Comparison of ENCODE assay signal across 8 cellular contexts in genomic region chr2:112626604-112627059, GRCh38. TPM values are rescaled to one million over a fixed set of nuclear protein-coding genes. Genes with fewer than 3 reads are reported as not detected.
DNase-seq lines count a peak whose midpoint lies in the region; ATAC-seq, FAIRE-seq and TF ChIP-seq lines count a peak whose summit lies in the region.

No MANE protein-coding gene starts in this region.

- H3K9me3 Mint-ChIP-seq in activated naive CD4-positive, alpha-beta T cell treated with anti-CD3 and anti-CD28 coated beads, Interleukin-2, amount 50 U/mL, for 72 hours = no peaks in the 10 kb centered on the region

- no peaks in the 10 kb centered on the region for H3K36me3 Mint-ChIP-seq in activated naive CD4-positive, alpha-beta T cell treated with anti-CD3 and anti-CD28 coated beads, Interleukin-2, amount 50 U/mL, for 72 hours

- peak overlapping the region; percentile 47 for H3K4me3 ChIP-seq in Jurkat, Clone E6-1 (ENCODE audit: low read length)

- TF ChIP-seq CTCF in GM12801 (IDR thresholded peaks at IDR 0.05; ENCODE audit: extremely low read depth, insufficient read length) = peak; percentile 55

- no peak for FAIRE-seq in urothelium cell line (lab: Jason Lieb, UNC)

- peak; percentile 60 for DNase-seq in Jurkat, Clone E6-1 (ENCODE audit: low read depth, low spot score)
- peak; percentile 74 for DNase-seq in SK-MEL-5 (ENCODE audit: low read depth, low spot score)
- DNase-seq in activated naive CD4-positive, alpha-beta T cell treated with anti-CD3 and anti-CD28 coated beads, Interleukin-2, amount 50 U/mL, for 72 hours (ENCODE audit: low spot score in 2 of 2) = peak; percentile 69 to 73
- peak; percentile 81 for DNase-seq in glomerular visceral epithelial cell (ENCODE audit: extremely low spot score)
- peak; percentile 73 for DNase-seq in pons (ENCODE audit: low spot score)
- peak; percentile 71 for DNase-seq in urothelium cell line (ENCODE audit: low spot score)
- DNase-seq in GOT3 (lab: John Stamatoyannopoulos, UW) = no peak

- in situ Hi-C loops in SK-MEL-5 (cut with HindIII; ENCODE audit: low pct_unique_long_range_greater_than_20kb, low sequenced_read_pairs) = no loop called here

- H3K27ac Mint-ChIP-seq in activated naive CD4-positive, alpha-beta T cell treated with anti-CD3 and anti-CD28 coated beads, Interleukin-2, amount 50 U/mL, for 72 hours = peak overlapping the region; percentile 44 to 88

- ATAC-seq in activated naive CD4-positive, alpha-beta T cell treated with anti-CD3 and anti-CD28 coated beads, Interleukin-2, amount 50 U/mL, for 72 hours = peak; percentile 60 to 72

RNA-seq across cellular contexts. Expression of gene SLC20A1, which starts 19.1 kb away (rescaled TPM):
- polyA plus RNA-seq in Jurkat, Clone E6-1 (2012; ENCODE audit: insufficient read depth, insufficient read length) = 55.1 TPM
- total RNA-seq in SK-MEL-5 (2014; rRNA removed; shearing (Covaris generic)) = 29.2 and 32.8 TPM in 2 replicates
- 58.3 and 73.7 TPM in 2 replicates for polyA plus RNA-seq in SK-MEL-5 (2015; cell fraction: cytosol; rRNA removed)
- polyA plus RNA-seq in SK-MEL-5 (2015; cell fraction: nucleus; rRNA removed) = 122 and 143 TPM in 2 replicates
- 100 to 1,000 TPM in 1 of 2 donors, 10 to 100 TPM in 1; 70.8 to 149 TPM for total RNA-seq in activated naive CD4-positive, alpha-beta T cell treated with anti-CD3 and anti-CD28 coated beads, Interleukin-2, amount 50 U/mL, for 72 hours

RNA-seq across cellular contexts. Expression of gene CHCHD5, which starts 42.2 kb away (rescaled TPM):
- polyA plus RNA-seq in Jurkat, Clone E6-1 (2012; ENCODE audit: insufficient read depth, insufficient read length) = not detected
- 17.0 and 25.2 TPM in 2 replicates for total RNA-seq in SK-MEL-5 (2014; rRNA removed; shearing (Covaris generic))
- polyA plus RNA-seq in SK-MEL-5 (2015; cell fraction: cytosol; rRNA removed) = 47.6 and 53.3 TPM in 2 replicates
- 3.9 and 14.6 TPM in 2 replicates for polyA plus RNA-seq in SK-MEL-5 (2015; cell fraction: nucleus; rRNA removed)
- total RNA-seq in activated naive CD4-positive, alpha-beta T cell treated with anti-CD3 and anti-CD28 coated beads, Interleukin-2, amount 50 U/mL, for 72 hours = 10 to 100 TPM; 38.4 to 46.2 TPM
